In genomic region chr2:1462984-1463383, GRCh38 we compare ENCODE assay signal across 25 cellular contexts. TPM values are rescaled to one million over a fixed set of nuclear protein-coding genes. Genes with fewer than 3 reads are reported as not detected.
"Had no signal": no experiment of that assay in that cellular context is flagged by ENCODE, and none has a peak within 500 bp of the region (broad histone marks: within the 10 kb centered on the region; RNA-seq: fewer than 3 reads in every experiment).

No MANE protein-coding gene starts in this region.

- H3K4me2 ChIP-seq: hepatocyte had no signal

- H3K9me3 Mint-ChIP-seq: dendritic cell treated with granulocyte-macrophage colony-stimulating factor and Interleukin-4, amounts not matched to agents 40 ng/mL and 50 ng/mL, for 4 days had no signal

- DNase-seq: colonic mucosa; cortex of kidney; effector CD4-positive, alpha-beta T cell; effector memory CD4-positive, alpha-beta T cell; esophagus squamous epithelium; foreskin fibroblast; foreskin melanocyte; gastrocnemius medialis; heart left ventricle; hypothalamus; immature natural killer cell; left cardiac atrium; left ventricle myocardium superior; lower lobe of right lung; mesenchymal stem cell; midbrain; naive thymus-derived CD4-positive, alpha-beta T cell had no signal

- H3K4me3 Mint-ChIP-seq: dendritic cell treated with granulocyte-macrophage colony-stimulating factor and Interleukin-4, amounts not matched to agents 40 ng/mL and 50 ng/mL, for 4 days; immature natural killer cell; naive thymus-derived CD4-positive, alpha-beta T cell had no signal

- H3K36me3 ChIP-seq: colonic mucosa, esophagus squamous epithelium, gastrocnemius medialis, heart left ventricle, left lung, lower lobe of right lung had no signal

- H3K4me3 ChIP-seq: colonic mucosa, esophagus squamous epithelium, gastrocnemius medialis, heart left ventricle, hepatocyte, left lung, lower lobe of right lung had no signal

- H3K27me3 Mint-ChIP-seq: dendritic cell treated with granulocyte-macrophage colony-stimulating factor and Interleukin-4, amounts not matched to agents 40 ng/mL and 50 ng/mL, for 4 days had no signal

- H3K79me2 ChIP-seq: hepatocyte had no signal

- H3K4me1 Mint-ChIP-seq: immature natural killer cell had no signal

- H3K9me3 ChIP-seq: colonic mucosa, esophagus squamous epithelium, gastrocnemius medialis, left lung, lower lobe of right lung had no signal

- H3K27me3 ChIP-seq: colonic mucosa, gastrocnemius medialis, hepatocyte had no signal

- ATAC-seq: gastrocnemius medialis; heart left ventricle; left cardiac atrium; left lung; left ventricle myocardium superior; lower lobe of right lung; naive thymus-derived CD4-positive, alpha-beta T cell had no signal

- H3K36me3 Mint-ChIP-seq: immature natural killer cell had no signal

- H3K4me1 ChIP-seq: colonic mucosa, esophagus squamous epithelium, gastrocnemius medialis, heart left ventricle, left lung, lower lobe of right lung had no signal

- H2AFZ ChIP-seq: hepatocyte had no signal

- H3K27ac Mint-ChIP-seq: dendritic cell treated with granulocyte-macrophage colony-stimulating factor and Interleukin-4, amounts not matched to agents 40 ng/mL and 50 ng/mL, for 4 days; immature natural killer cell; naive thymus-derived CD4-positive, alpha-beta T cell had no signal

- H3K27ac ChIP-seq: colonic mucosa, esophagus squamous epithelium, gastrocnemius medialis, heart left ventricle, hepatocyte, left lung, lower lobe of right lung had no signal

RNA-seq across cellular contexts. Expression of gene TPO, which starts 49.7 kb away (rescaled TPM):
- total RNA-seq: dermis microvascular lymphatic vessel endothelial cell, endothelial cell of umbilical vein, epithelial cell of proximal tubule, hepatocyte, kidney epithelial cell, lung microvascular endothelial cell had no signal
- polyA plus RNA-seq: endothelial cell of umbilical vein; immature natural killer cell; naive thymus-derived CD4-positive, alpha-beta T cell had no signal
